ENCODE assay signal across 7 cellular contexts in the genomic region with DNA sequence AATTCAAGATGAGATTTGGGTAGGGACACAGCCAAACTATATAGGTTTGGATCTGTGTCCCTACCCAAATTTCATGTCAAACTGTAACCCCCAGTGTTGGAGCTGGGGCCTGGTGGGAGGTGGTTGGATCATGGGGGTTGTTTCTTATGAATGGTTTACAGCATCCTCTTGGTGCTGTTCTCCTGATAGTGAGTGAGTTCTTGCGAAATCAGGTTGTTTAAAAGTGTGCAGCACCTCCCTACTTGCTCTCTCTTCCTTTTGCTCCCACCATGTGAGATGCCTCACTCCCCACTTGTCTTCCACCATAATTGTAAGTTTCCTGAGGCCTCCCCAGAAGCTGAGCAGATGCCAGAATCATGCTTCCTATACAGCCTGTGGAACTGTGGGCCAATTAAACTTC. TPM values are rescaled to one million over a fixed set of nuclear protein-coding genes. Genes with fewer than 3 reads are reported as not detected.
"Had no signal": no experiment of that assay in that cellular context is flagged by ENCODE, and none has a peak within 500 bp of the region (broad histone marks: within the 10 kb centered on the region; RNA-seq: fewer than 3 reads in every experiment).

No MANE protein-coding gene starts in this region.

- H3K4me3 Mint-ChIP-seq: HFFc6 had no signal

- ATAC-seq: HCT116, HepG2 had no signal

- H3K27ac Mint-ChIP-seq: HFFc6 had no signal

- DNase-seq: GM23248, GOT3, H7, HFFc6, KBM-7 had no signal

- H3K9me3 Mint-ChIP-seq: HFFc6 had no signal

RNA-seq across cellular contexts. Expression of a gene that starts 17.3 kb away (rescaled TPM):
- polyA plus RNA-seq: HepG2 had no signal

RNA-seq across cellular contexts. Expression of a gene that starts 45.2 kb away (rescaled TPM):
- total RNA-seq: H7, HepG2 had no signal
- polyA plus RNA-seq: HepG2 had no signal
